In the genomic region with DNA sequence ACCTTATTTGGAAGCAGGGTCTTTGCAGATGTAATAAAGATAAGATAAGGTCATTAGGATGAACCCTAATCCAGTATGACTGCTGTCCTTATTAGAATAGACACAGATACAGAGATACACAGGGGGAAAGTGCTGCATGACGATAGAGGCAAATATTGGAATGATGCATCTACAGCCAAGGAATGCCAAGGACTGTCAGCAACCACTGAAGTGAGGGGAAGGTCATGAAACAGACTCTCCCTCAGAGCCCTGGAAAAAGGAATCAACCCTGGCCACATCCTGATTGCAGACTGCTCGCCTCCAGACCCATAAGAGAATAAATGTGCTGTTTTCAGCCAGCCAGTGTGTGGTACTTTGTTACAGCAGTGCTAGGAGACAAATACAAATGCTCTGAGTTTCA, we compare ENCODE assay signal across 1 cellular context.
TF ChIP-seq lines count a peak whose summit lies in the region.

No MANE protein-coding gene starts in this region.

TF ChIP-seq in IMR-90, 13 proteins besides CTCF, POLR2A, EP300 and RAD21:
- no peak for TF ChIP-seq MAFK (IDR thresholded peaks at IDR 0.05; ENCODE audit: low read depth, low read length)
- no peak for TF ChIP-seq CEBPB (IDR thresholded peaks at IDR 0.05; ENCODE audit: low read depth, low read length)
- TF ChIP-seq MAZ (IDR thresholded peaks at IDR 0.05; ENCODE audit: borderline replicate concordance, low read depth, low read length), result no peak
- TF ChIP-seq CHD1 (IDR thresholded peaks at IDR 0.05; ENCODE audit: low read depth, low read length), result no peak
- no peak for TF ChIP-seq RFX5 (IDR thresholded peaks at IDR 0.05; ENCODE audit: low read depth, low read length)
- no peak for TF ChIP-seq RCOR1 (IDR thresholded peaks at IDR 0.05; ENCODE audit: insufficient replicate concordance, low read length)
- TF ChIP-seq SMC3 (IDR thresholded peaks at IDR 0.05; ENCODE audit: low read depth, low read length), result no peak
TF ChIP-seq in IMR-90: peak in this region for 0.
